8 cellular contexts compared by ENCODE assay signal in the genomic region with DNA sequence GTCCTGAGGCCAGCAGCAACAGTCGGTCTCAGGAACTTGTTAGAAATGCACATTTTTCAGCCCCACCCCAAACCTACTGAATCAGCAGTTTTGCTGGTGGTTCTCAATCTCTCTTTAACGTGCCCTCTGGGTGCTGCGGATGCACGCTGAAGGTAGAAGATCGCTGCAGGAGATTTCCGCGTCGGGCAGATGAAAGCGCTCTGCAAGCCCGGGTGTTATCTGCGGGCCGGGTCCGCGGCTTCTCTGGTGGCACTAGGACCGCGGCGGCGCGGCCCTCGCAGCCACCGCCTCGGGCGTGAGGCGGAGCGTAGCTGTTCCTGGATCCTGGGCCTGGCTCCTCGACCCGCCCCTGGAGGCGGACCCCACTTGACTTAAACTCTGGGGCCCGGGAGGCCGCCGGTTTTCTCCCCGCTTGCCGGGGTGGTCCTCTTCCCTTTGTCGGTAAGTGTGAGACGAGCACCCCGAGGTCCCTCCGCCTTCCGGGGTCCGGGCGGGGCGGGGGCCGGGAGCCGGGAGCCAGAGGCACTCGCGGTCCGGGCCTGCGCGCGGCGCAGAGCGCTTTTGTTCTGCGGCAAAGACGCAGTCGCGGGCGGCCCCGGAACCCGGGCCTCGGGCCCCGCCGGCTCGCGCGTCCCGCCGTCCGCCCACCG. TPM values are rescaled to one million over a fixed set of nuclear protein-coding genes. Genes with fewer than 3 reads are reported as not detected.
DNase-seq lines count a peak whose midpoint lies in the region; ATAC-seq and TF ChIP-seq lines count a peak whose summit lies in the region.

A gene with protein sequence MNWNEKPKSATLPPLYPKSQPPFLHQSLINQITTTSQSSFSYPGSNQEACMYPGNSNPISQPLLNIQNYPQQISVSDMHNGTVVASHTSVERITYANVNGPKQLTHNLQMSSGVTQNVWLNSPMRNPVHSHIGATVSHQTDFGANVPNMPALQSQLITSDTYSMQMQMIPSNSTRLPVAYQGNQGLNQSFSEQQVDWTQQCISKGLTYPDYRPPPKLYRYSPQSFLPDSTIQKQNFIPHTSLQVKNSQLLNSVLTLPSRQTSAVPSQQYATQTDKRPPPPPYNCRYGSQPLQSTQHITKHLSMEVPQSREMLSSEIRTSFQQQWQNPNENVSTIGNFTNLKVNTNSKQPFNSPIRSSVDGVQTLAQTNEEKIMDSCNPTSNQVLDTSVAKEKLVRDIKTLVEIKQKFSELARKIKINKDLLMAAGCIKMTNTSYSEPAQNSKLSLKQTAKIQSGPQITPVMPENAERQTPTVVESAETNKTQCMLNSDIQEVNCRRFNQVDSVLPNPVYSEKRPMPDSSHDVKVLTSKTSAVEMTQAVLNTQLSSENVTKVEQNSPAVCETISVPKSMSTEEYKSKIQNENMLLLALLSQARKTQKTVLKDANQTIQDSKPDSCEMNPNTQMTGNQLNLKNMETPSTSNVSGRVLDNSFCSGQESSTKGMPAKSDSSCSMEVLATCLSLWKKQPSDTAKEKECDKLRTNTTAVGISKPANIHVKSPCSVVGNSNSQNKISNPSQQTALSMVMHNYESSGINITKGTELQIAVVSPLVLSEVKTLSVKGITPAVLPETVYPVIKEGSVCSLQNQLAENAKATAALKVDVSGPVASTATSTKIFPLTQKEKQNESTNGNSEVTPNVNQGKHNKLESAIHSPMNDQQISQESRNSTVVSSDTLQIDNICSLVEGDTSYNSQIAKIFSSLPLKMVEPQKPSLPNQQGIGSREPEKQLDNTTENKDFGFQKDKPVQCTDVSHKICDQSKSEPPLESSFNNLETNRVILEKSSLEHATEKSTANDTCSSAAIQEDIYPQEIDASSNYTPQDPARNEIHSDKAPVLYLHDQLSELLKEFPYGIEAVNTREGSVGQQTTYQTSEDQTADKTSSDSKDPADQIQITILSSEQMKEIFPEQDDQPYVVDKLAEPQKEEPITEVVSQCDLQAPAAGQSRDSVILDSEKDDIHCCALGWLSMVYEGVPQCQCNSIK (N-terminal part only) (plus strand): TSS at position 365 of the 650 bp plus-strand sequence. CDS start 21,541 bp downstream, outside the sequence.

- H3K36me3 ChIP-seq in osteoblast (ENCODE audit: insufficient read depth, low read length) (peaks cover 7% of the 10 kb centered on the region), testis (ENCODE audit: low read depth, missing control alignments) (no peaks in the 10 kb centered on the region)

- H3K4me2 ChIP-seq in osteoblast (ENCODE audit: insufficient read depth, low read length): peak within 1 kb of the TSS; percentile 94

- no peaks in the 10 kb centered on the region for H3K27me3 ChIP-seq in osteoblast (ENCODE audit: insufficient read depth, low read length)
- no peaks in the 10 kb centered on the region for H3K27me3 ChIP-seq in testis

- ATAC-seq in HG02623 (IDR thresholded peaks at IDR 0.05; ENCODE audit: unreplicated experiment): peak; percentile 88

- TF ChIP-seq CTCF in GM10266 (IDR thresholded peaks at IDR 0.05; ENCODE audit: control insufficient read depth, insufficient read depth, low read depth, missing control alignments) (no peak), glutamatergic neuron (IDR thresholded peaks at IDR 0.05; ENCODE audit: partially characterized antibody, unreplicated experiment) (no peak), osteoblast (IDR thresholded peaks at IDR 0.05; ENCODE audit: extremely low read depth, low read depth, low read length) (no peak), testis (IDR thresholded peaks at IDR 0.05) (no peak)

- peak within 1 kb of the TSS; percentile 51 for H3K27ac ChIP-seq in osteoblast (ENCODE audit: low read depth, low read length)
- peak within 1 kb of the TSS; percentile 89 to 91 for H3K27ac ChIP-seq in testis

- H3K27ac Mint-ChIP-seq in activated naive CD8-positive, alpha-beta T cell: peak within 1 kb of the TSS; percentile 98
- peak within 1 kb of the TSS; percentile 96 for H3K27ac Mint-ChIP-seq in glutamatergic neuron (ENCODE audit: unreplicated experiment)

- H3K4me3 Mint-ChIP-seq in activated naive CD8-positive, alpha-beta T cell: peak within 1 kb of the TSS; percentile 95
- peak within 1 kb of the TSS; percentile 97 for H3K4me3 Mint-ChIP-seq in glutamatergic neuron (ENCODE audit: unreplicated experiment)

- H3K27me3 Mint-ChIP-seq in activated naive CD8-positive, alpha-beta T cell: no peaks in the 10 kb centered on the region
- peaks cover 12% of the 10 kb centered on the region for H3K27me3 Mint-ChIP-seq in glutamatergic neuron (ENCODE audit: unreplicated experiment)

- H4K20me1 ChIP-seq in osteoblast (ENCODE audit: insufficient read depth, low read length): peaks cover 7% of the 10 kb centered on the region

- DNase-seq in GM10266 (ENCODE audit: extremely low spot score) (peak; percentile 90), NCI-H1092 treated with DMSO at 0.1 percent for 48 hours (lab: John Stamatoyannopoulos, UW) (peak; percentile 90), SKM-1 treated with dmso at 0.1 percent for 144 hours (lab: John Stamatoyannopoulos, UW; ENCODE audit: unreplicated experiment) (peak; percentile 55), glutamatergic neuron (peak; percentile 90), osteoblast (ENCODE audit: insufficient read length, low spot score, missing footprints) (peak; percentile 97), testis (peak; percentile 94)

- H3K4me1 ChIP-seq in osteoblast (ENCODE audit: insufficient read depth, low read length) (peaks cover 15% of the 10 kb centered on the region), testis (peaks cover 20% of the 10 kb centered on the region)

- H3K36me3 Mint-ChIP-seq in activated naive CD8-positive, alpha-beta T cell: peaks cover 26% of the 10 kb centered on the region
- peaks cover 1% of the 10 kb centered on the region for H3K36me3 Mint-ChIP-seq in glutamatergic neuron (ENCODE audit: unreplicated experiment)

- TF ChIP-seq POLR2A in testis (IDR thresholded peaks at IDR 0.05): no peak

- intact Hi-C loops in testis (cut with DNase I; ENCODE audit: low total_unique reads): no loop called here

- peaks cover 74% of the 10 kb centered on the region for H3K4me1 Mint-ChIP-seq in activated naive CD8-positive, alpha-beta T cell (ENCODE audit: low read depth)
- H3K4me1 Mint-ChIP-seq in glutamatergic neuron (ENCODE audit: low read depth, unreplicated experiment): peaks cover 16% of the 10 kb centered on the region

- H3K9me3 ChIP-seq in osteoblast (ENCODE audit: low read depth, low read length) (no peaks in the 10 kb centered on the region), testis (no peaks in the 10 kb centered on the region)

- H3K4me3 ChIP-seq in osteoblast (ENCODE audit: insufficient read depth, low read length) (peak within 1 kb of the TSS; percentile 94), testis (peak within 1 kb of the TSS; percentile 66 to 86)

- H2AFZ ChIP-seq in osteoblast (ENCODE audit: low read length): peak within 1 kb of the TSS; percentile 97

- peaks cover 35% of the 10 kb centered on the region for H3K79me2 ChIP-seq in osteoblast (ENCODE audit: insufficient read depth, low read length)

- H3K9me3 Mint-ChIP-seq in activated naive CD8-positive, alpha-beta T cell (ENCODE audit: low read depth): peaks cover under 1% of the 10 kb centered on the region
- peaks cover 6% of the 10 kb centered on the region for H3K9me3 Mint-ChIP-seq in glutamatergic neuron (ENCODE audit: unreplicated experiment)

- 0% methylated on average over 43 to 55 of the region's 68 CpGs for WGBS in testis, 2 donors

RNA-seq across cellular contexts. Expression of the gene that starts here (rescaled TPM):
- total RNA-seq in glutamatergic neuron (ENCODE audit: unreplicated experiment): 38.3 TPM
- total RNA-seq in osteoblast: 23.6 and 31.5 TPM in 2 replicates
- total RNA-seq in testis: 100 to 1,000 TPM in 1 of 2 donors, 10 to 100 TPM in 1; 96.1 to 101 TPM
- polyA plus RNA-seq in testis (ENCODE audit: insufficient read depth, low read depth, low replicate concordance): 13.7 TPM

Comparison
In these comparisons a context has a peak if more than half of its experiments do, and no peak if none do; other contexts are left out.
1. Peak in every context shown above with its lines: DNase-seq, ATAC-seq, H3K4me3 ChIP-seq and H3K27ac ChIP-seq.